ENCODE assay signal across 1 cellular context in genomic region chr17:61238455-61238933, GRCh38.
TF ChIP-seq lines count a peak whose summit lies in the region.

No MANE protein-coding gene starts in this region.

TF ChIP-seq in K562, 482 proteins besides CTCF, POLR2A, EP300 and RAD21 (continued from another document):
- TF ChIP-seq PBX2 (CRISPR knock-in tag; IDR thresholded peaks at IDR 0.05; ENCODE audit: low read depth) (peak; percentile 22; the same call in 1 of the 2 replicates), PBX2 (tag; conservative IDR thresholded peaks at IDR 0.05; ENCODE audit: low read depth) (peak; percentile 58; the same call in 1 of the 2 replicates), SMAD2 (IDR thresholded peaks at IDR 0.05; ENCODE audit: low read depth, low read length) (no peak), PKNOX1 (IDR thresholded peaks at IDR 0.05) (peak; percentile 67), BRCA1 (IDR thresholded peaks at IDR 0.05) (no peak), BRCA1 (CRISPR knock-in tag; IDR thresholded peaks at IDR 0.05) (no peak), KAT8 (IDR thresholded peaks at IDR 0.05; ENCODE audit: low read depth) (no peak), ZBTB11 (CRISPR knock-in tag; IDR thresholded peaks at IDR 0.05) (peak in 1 of 3 experiments; percentile 56; a peak in 2 of 6 replicates), CREM (IDR thresholded peaks at IDR 0.05; ENCODE audit: low read depth) (no peak), STAT5B (CRISPR knock-in tag; IDR thresholded peaks at IDR 0.05) (no peak), NR4A1 (CRISPR knock-in tag; IDR thresholded peaks at IDR 0.05) (no peak), NR4A1 (tag; IDR thresholded peaks at IDR 0.05) (no peak), EWSR1 (IDR thresholded peaks at IDR 0.05; ENCODE audit: borderline replicate concordance, low read depth, partially characterized antibody) (peak; percentile 71)
- TF ChIP-seq, protein P1, sequence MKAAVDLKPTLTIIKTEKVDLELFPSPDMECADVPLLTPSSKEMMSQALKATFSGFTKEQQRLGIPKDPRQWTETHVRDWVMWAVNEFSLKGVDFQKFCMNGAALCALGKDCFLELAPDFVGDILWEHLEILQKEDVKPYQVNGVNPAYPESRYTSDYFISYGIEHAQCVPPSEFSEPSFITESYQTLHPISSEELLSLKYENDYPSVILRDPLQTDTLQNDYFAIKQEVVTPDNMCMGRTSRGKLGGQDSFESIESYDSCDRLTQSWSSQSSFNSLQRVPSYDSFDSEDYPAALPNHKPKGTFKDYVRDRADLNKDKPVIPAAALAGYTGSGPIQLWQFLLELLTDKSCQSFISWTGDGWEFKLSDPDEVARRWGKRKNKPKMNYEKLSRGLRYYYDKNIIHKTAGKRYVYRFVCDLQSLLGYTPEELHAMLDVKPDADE (conservative IDR thresholded peaks at IDR 0.05; ENCODE audit: control insufficient read depth, low read depth, low read length), result no peak
- TF ChIP-seq, protein P2, sequence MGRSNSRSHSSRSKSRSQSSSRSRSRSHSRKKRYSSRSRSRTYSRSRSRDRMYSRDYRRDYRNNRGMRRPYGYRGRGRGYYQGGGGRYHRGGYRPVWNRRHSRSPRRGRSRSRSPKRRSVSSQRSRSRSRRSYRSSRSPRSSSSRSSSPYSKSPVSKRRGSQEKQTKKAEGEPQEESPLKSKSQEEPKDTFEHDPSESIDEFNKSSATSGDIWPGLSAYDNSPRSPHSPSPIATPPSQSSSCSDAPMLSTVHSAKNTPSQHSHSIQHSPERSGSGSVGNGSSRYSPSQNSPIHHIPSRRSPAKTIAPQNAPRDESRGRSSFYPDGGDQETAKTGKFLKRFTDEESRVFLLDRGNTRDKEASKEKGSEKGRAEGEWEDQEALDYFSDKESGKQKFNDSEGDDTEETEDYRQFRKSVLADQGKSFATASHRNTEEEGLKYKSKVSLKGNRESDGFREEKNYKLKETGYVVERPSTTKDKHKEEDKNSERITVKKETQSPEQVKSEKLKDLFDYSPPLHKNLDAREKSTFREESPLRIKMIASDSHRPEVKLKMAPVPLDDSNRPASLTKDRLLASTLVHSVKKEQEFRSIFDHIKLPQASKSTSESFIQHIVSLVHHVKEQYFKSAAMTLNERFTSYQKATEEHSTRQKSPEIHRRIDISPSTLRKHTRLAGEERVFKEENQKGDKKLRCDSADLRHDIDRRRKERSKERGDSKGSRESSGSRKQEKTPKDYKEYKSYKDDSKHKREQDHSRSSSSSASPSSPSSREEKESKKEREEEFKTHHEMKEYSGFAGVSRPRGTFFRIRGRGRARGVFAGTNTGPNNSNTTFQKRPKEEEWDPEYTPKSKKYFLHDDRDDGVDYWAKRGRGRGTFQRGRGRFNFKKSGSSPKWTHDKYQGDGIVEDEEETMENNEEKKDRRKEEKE (IDR thresholded peaks at IDR 0.05; ENCODE audit: borderline replicate concordance in 1 of 2, control insufficient read depth in 1 of 2, low read depth in 2 of 2, low read length in 1 of 2), result peak in 1 of 2 experiments; percentile 59; a peak in 1 of 4 replicates
